Comparison of ENCODE assay signal across 1 cellular context in genomic region chr7:159104188-159105030, GRCh38.
TF ChIP-seq lines count a peak whose summit lies in the region.

No MANE protein-coding gene starts in this region.

TF ChIP-seq in H1, 55 proteins besides CTCF, POLR2A, EP300 and RAD21 (continued from another document):
- TF ChIP-seq GTF2F1 (IDR thresholded peaks at IDR 0.05; ENCODE audit: borderline replicate concordance, low read depth, low read length) (no peak), ATF3 (IDR thresholded peaks at IDR 0.05; ENCODE audit: insufficient read depth, low read depth, low read length) (no peak), POU5F1 (IDR thresholded peaks at IDR 0.05; ENCODE audit: low read depth, low read length) (no peak), JUN (IDR thresholded peaks at IDR 0.05; ENCODE audit: low read depth, low read length) (no peak), SIX5 (IDR thresholded peaks at IDR 0.05; ENCODE audit: low read depth, low read length) (no peak), JUND (IDR thresholded peaks at IDR 0.05; ENCODE audit: low read length) (no peak), KDM5A (IDR thresholded peaks at IDR 0.05; ENCODE audit: low read length) (no peak), CHD1 (IDR thresholded peaks at IDR 0.05; ENCODE audit: low read depth, low read length) (no peak), ZNF274 (IDR thresholded peaks at IDR 0.05; ENCODE audit: borderline replicate concordance, extremely low read depth, low read length) (no peak), BCL11A (IDR thresholded peaks at IDR 0.05; ENCODE audit: low read depth in 2 of 2, low read length in 2 of 2) (no peak)
